ENCODE assay signal across 1 cellular context in the genomic region with DNA sequence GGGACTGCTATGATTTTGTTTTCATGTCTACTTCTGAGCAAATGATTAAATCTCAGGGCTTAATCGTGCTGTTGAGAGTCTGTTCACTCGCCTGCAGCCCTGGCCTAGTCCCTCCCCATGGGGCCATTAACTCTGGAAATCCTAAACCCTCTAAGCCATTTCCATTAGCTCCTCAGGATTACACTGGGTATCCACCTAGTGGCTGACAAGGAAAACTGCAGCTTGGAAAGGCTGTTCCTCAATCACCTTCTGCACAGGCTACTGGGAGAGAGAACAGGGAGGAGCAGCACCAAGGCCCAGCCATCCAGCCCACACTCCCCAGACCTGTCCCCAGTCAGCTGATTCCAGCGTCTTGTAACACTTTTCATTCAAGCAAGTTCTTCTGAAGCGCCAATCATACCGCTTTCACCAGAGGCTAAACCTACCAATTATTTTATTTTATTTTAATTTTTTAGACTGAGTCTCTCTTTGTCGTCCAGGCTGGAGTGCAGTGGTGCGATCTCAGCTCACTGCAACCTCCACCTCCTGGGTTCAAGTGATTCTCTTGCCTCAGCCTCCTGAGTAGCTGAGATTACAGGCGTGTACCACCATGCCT.
TF ChIP-seq lines count a peak whose summit lies in the region.

No MANE protein-coding gene starts in this region.

TF ChIP-seq in HEK293, 187 proteins besides CTCF, POLR2A, EP300 and RAD21 (continued from another document):
- TF ChIP-seq, protein P1, sequence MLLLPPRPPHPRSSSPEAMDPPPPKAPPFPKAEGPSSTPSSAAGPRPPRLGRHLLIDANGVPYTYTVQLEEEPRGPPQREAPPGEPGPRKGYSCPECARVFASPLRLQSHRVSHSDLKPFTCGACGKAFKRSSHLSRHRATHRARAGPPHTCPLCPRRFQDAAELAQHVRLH (tag by site-specific recombination; IDR thresholded peaks at IDR 0.05) = no peak
- TF ChIP-seq, protein P2, sequence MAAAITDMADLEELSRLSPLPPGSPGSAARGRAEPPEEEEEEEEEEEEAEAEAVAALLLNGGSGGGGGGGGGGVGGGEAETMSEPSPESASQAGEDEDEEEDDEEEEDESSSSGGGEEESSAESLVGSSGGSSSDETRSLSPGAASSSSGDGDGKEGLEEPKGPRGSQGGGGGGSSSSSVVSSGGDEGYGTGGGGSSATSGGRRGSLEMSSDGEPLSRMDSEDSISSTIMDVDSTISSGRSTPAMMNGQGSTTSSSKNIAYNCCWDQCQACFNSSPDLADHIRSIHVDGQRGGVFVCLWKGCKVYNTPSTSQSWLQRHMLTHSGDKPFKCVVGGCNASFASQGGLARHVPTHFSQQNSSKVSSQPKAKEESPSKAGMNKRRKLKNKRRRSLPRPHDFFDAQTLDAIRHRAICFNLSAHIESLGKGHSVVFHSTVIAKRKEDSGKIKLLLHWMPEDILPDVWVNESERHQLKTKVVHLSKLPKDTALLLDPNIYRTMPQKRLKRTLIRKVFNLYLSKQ (tag by site-specific recombination; IDR thresholded peaks at IDR 0.05; ENCODE audit: borderline replicate concordance) = no peak
- TF ChIP-seq ZNF621 (tag by site-specific recombination; IDR thresholded peaks at IDR 0.05) (no peak), ZNF23 (tag by site-specific recombination; IDR thresholded peaks at IDR 0.05; ENCODE audit: borderline replicate concordance) (no peak), ZBTB1 (tag by site-specific recombination; IDR thresholded peaks at IDR 0.05) (no peak), ZNF341 (tag by site-specific recombination; IDR thresholded peaks at IDR 0.05; ENCODE audit: low read depth) (peak; percentile 86), ZNF48 (tag by site-specific recombination; IDR thresholded peaks at IDR 0.05) (no peak), ZFHX2 (tag by site-specific recombination; conservative IDR thresholded peaks at IDR 0.05) (no peak), ZNF174 (tag by site-specific recombination; IDR thresholded peaks at IDR 0.05) (no peak), ZNF660 (tag by site-specific recombination; IDR thresholded peaks at IDR 0.05) (peak; percentile 73; the same call in 1 of the 2 replicates), ZNF473 (tag by site-specific recombination; IDR thresholded peaks at IDR 0.05) (no peak), ZNF792 (tag by site-specific recombination; IDR thresholded peaks at IDR 0.05) (no peak), ZNF157 (tag by site-specific recombination; IDR thresholded peaks at IDR 0.05) (no peak), GLIS1 (tag by site-specific recombination; IDR thresholded peaks at IDR 0.05) (peak; percentile 60), ZSCAN30 (tag by site-specific recombination; IDR thresholded peaks at IDR 0.05) (no peak), ZBTB17 (tag by site-specific recombination; IDR thresholded peaks at IDR 0.05) (peak; percentile 53; the same call in 1 of the 2 replicates), ZNF654 (tag by site-specific recombination; IDR thresholded peaks at IDR 0.05; ENCODE audit: low read depth) (peak; percentile 65), KLF7 (tag by site-specific recombination; IDR thresholded peaks at IDR 0.05; ENCODE audit: borderline replicate concordance) (no peak), ZNF707 (tag by site-specific recombination; IDR thresholded peaks at IDR 0.05) (no peak)
- TF ChIP-seq, protein P3, sequence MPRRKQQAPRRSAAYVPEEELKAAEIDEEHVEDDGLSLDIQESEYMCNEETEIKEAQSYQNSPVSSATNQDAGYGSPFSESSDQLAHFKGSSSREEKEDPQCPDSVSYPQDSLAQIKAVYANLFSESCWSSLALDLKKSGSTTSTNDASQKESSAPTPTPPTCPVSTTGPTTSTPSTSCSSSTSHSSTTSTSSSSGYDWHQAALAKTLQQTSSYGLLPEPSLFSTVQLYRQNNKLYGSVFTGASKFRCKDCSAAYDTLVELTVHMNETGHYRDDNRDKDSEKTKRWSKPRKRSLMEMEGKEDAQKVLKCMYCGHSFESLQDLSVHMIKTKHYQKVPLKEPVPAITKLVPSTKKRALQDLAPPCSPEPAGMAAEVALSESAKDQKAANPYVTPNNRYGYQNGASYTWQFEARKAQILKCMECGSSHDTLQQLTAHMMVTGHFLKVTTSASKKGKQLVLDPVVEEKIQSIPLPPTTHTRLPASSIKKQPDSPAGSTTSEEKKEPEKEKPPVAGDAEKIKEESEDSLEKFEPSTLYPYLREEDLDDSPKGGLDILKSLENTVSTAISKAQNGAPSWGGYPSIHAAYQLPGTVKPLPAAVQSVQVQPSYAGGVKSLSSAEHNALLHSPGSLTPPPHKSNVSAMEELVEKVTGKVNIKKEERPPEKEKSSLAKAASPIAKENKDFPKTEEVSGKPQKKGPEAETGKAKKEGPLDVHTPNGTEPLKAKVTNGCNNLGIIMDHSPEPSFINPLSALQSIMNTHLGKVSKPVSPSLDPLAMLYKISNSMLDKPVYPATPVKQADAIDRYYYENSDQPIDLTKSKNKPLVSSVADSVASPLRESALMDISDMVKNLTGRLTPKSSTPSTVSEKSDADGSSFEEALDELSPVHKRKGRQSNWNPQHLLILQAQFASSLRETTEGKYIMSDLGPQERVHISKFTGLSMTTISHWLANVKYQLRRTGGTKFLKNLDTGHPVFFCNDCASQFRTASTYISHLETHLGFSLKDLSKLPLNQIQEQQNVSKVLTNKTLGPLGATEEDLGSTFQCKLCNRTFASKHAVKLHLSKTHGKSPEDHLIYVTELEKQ (tag by site-specific recombination; IDR thresholded peaks at IDR 0.05; ENCODE audit: borderline replicate concordance) = no peak
